21 cellular contexts compared by ENCODE assay signal in the genomic region with DNA sequence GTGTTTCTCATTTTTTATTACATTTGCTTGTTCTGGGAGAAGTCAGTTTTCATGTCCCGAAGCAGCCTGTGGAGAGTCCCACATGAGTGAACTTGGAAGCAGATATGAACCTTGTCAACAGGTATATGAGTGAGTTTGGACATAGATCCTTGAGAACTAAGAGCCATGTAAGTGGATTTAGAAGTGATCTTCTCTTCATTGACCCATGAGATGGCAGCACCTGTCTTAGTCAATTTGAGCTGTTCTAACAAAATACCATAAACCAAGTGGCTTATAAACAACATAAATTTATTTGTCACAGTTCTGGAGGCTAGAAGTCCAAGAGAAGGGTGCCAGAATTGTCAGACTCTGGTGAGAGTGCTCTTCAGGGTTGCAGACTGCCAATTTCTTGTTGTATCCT.
DNase-seq lines count a peak whose midpoint lies in the region; ATAC-seq, FAIRE-seq and TF ChIP-seq lines count a peak whose summit lies in the region.
"Had no signal": no experiment of that assay in that cellular context is flagged by ENCODE, and none has a peak within 500 bp of the region (broad histone marks: within the 10 kb centered on the region; RNA-seq: fewer than 3 reads in every experiment).

No MANE protein-coding gene starts in this region.

- no peaks in the 10 kb centered on the region for H3K36me3 ChIP-seq in GM23338 (ENCODE audit: insufficient read depth)
- no peaks in the 10 kb centered on the region for H3K36me3 ChIP-seq in mesendoderm (ENCODE audit: control insufficient read depth, insufficient read depth, low read length)
- H3K36me3 ChIP-seq: BLaER1 treated with 17β-estradiol and CSF1 and Interleukin-3, amounts not matched to agents 10 nM and 100 nM had no signal

- H3K36me3 Mint-ChIP-seq in GM23338 (ENCODE audit: low read depth) (no peaks in the 10 kb centered on the region), natural killer cell (no peaks in the 10 kb centered on the region)
- H3K36me3 Mint-ChIP-seq: CD4-positive, CD25-positive, alpha-beta regulatory T cell; IgD-negative memory B cell had no signal

- no peak overlapping the region for H2BK120ac ChIP-seq in mesendoderm (ENCODE audit: low read depth, low read length)

- ATAC-seq in GM23338 (no peak), natural killer cell (no peak), HG02798 (IDR thresholded peaks at IDR 0.05; ENCODE audit: poor library complexity, unreplicated experiment) (no peak)
- ATAC-seq: HCT116 had no signal

- no peak overlapping the region for H3K9ac ChIP-seq in mesendoderm (ENCODE audit: low read length)
- H3K9ac ChIP-seq: BLaER1 treated with 17β-estradiol and CSF1 and Interleukin-3, amounts not matched to agents 10 nM and 100 nM had no signal

- H3K4me2 ChIP-seq in GM23338 (no peak overlapping the region), mesendoderm (ENCODE audit: low read length) (no peak overlapping the region)
- H3K4me2 ChIP-seq: BLaER1 treated with 17β-estradiol and CSF1 and Interleukin-3, amounts not matched to agents 10 nM and 100 nM had no signal

- no peaks in the 10 kb centered on the region for H4K20me1 ChIP-seq in GM23338 (replicated peaks; ENCODE audit: insufficient read depth)
- H4K20me1 ChIP-seq: BLaER1 treated with 17β-estradiol and CSF1 and Interleukin-3, amounts not matched to agents 10 nM and 100 nM had no signal

- no peak for FAIRE-seq in RCC 7860 (lab: Jason Lieb, UNC)
- FAIRE-seq: G401.6, GM12892, GM19239, H54 had no signal

- no peak overlapping the region for H2BK5ac ChIP-seq in mesendoderm (ENCODE audit: low read length)

- H3K4me3 Mint-ChIP-seq in GM23338: no peak overlapping the region
- no peak overlapping the region for H3K4me3 Mint-ChIP-seq in natural killer cell
- H3K4me3 Mint-ChIP-seq: CD4-positive, CD25-positive, alpha-beta regulatory T cell; IgD-negative memory B cell had no signal

- no peaks in the 10 kb centered on the region for H3K79me1 ChIP-seq in mesendoderm (ENCODE audit: low read length)

- H3K4me1 ChIP-seq in GM23338 (ENCODE audit: insufficient read depth) (no peaks in the 10 kb centered on the region), mesendoderm (ENCODE audit: control insufficient read depth, low read depth, low read length) (no peaks in the 10 kb centered on the region)
- H3K4me1 ChIP-seq: BLaER1 treated with 17β-estradiol and CSF1 and Interleukin-3, amounts not matched to agents 10 nM and 100 nM had no signal

- DNase-seq in NCI-H510A treated with DMSO at 0.1 percent for 48 hours (lab: John Stamatoyannopoulos, UW): peak; percentile 12
- DNase-seq in NCI-H510A (lab: John Stamatoyannopoulos, UW): no peak
- DNase-seq in GM23338 (ENCODE audit: low spot score): peak; percentile 17
- peak; percentile 14 for DNase-seq in RKO (ENCODE audit: low spot score)
- DNase-seq in mesendoderm: peak; percentile 12
- no peak for DNase-seq in RCC 7860 (ENCODE audit: low spot score)
- no peak for DNase-seq in natural killer cell
- DNase-seq: ACHN; Calu3; CD4-positive, CD25-positive, alpha-beta regulatory T cell; DMS 273 treated with DMSO at 0.1 percent for 48 hours; DMS79 treated with DMSO at 0.1 percent for 48 hours; EL had no signal

- no peak overlapping the region for H3K18ac ChIP-seq in mesendoderm (ENCODE audit: low read length)

- H3K9me2 ChIP-seq in GM23338 (ENCODE audit: insufficient read depth): no peaks in the 10 kb centered on the region

- WGBS in mesendoderm (ENCODE audit: extremely low coverage, insufficient coverage, low lambda C conversion rate): no CpG with 5 or more reads among the region's 1 CpG

- H3K79me2 ChIP-seq in GM23338 (replicated peaks; ENCODE audit: insufficient read depth) (no peaks in the 10 kb centered on the region), mesendoderm (ENCODE audit: control insufficient read depth, insufficient read depth, low read length) (no peaks in the 10 kb centered on the region)

- H3K4me3 ChIP-seq in GM23338 (no peak overlapping the region), mesendoderm (ENCODE audit: low read length) (no peak overlapping the region)
- H3K4me3 ChIP-seq: BLaER1 treated with 17β-estradiol and CSF1 and Interleukin-3, amounts not matched to agents 10 nM and 100 nM had no signal

- H3K27me3 Mint-ChIP-seq in GM23338 (ENCODE audit: insufficient read depth, low read depth, poor library complexity) (no peaks in the 10 kb centered on the region), natural killer cell (ENCODE audit: low read depth in 2 of 2) (no peaks in the 10 kb centered on the region)
- H3K27me3 Mint-ChIP-seq: CD4-positive, CD25-positive, alpha-beta regulatory T cell; IgD-negative memory B cell had no signal

- H3K4ac ChIP-seq in mesendoderm (ENCODE audit: low read depth, low read length): no peak overlapping the region

- TF ChIP-seq CTCF in GM23338 (conservative IDR thresholded peaks at IDR 0.05; ENCODE audit: low read depth in 2 of 2) (peak; percentile 29 to 50), natural killer cell (IDR thresholded peaks at IDR 0.05) (no peak)

- H3K9me3 Mint-ChIP-seq in GM23338: no peaks in the 10 kb centered on the region; the same call in 2 of the 3 replicates
- H3K9me3 Mint-ChIP-seq in natural killer cell: peaks cover 6 to 12% of the 10 kb centered on the region in 2 donors

- no peak overlapping the region for H2AFZ ChIP-seq in GM23338

- H3K27ac ChIP-seq in GM23338 (ENCODE audit: low read depth) (no peak overlapping the region), mesendoderm (ENCODE audit: low read depth, low read length) (no peak overlapping the region)
- H3K27ac ChIP-seq: BLaER1 treated with 17β-estradiol and CSF1 and Interleukin-3, amounts not matched to agents 10 nM and 100 nM had no signal

- H3K27me3 ChIP-seq in GM23338 (ENCODE audit: insufficient read depth): no peaks in the 10 kb centered on the region
- H3K27me3 ChIP-seq in mesendoderm (ENCODE audit: insufficient read depth, low read length, poor library complexity): no peaks in the 10 kb centered on the region
- H3K27me3 ChIP-seq: BLaER1 treated with 17β-estradiol and CSF1 and Interleukin-3, amounts not matched to agents 10 nM and 100 nM had no signal

- H3K23ac ChIP-seq in mesendoderm (ENCODE audit: low read length): no peak overlapping the region

- no peak overlapping the region for H2AK5ac ChIP-seq in mesendoderm (ENCODE audit: low read length)

- H3K27ac Mint-ChIP-seq in GM23338 (no peak overlapping the region), natural killer cell (no peak overlapping the region)
- H3K27ac Mint-ChIP-seq: CD4-positive, CD25-positive, alpha-beta regulatory T cell; IgD-negative memory B cell had no signal

- no peaks in the 10 kb centered on the region for H3K4me1 Mint-ChIP-seq in GM23338
- peaks cover 0 to 5% of the 10 kb centered on the region in 2 donors for H3K4me1 Mint-ChIP-seq in natural killer cell
- H3K4me1 Mint-ChIP-seq: CD4-positive, CD25-positive, alpha-beta regulatory T cell; IgD-negative memory B cell had no signal

- no peak overlapping the region for H2BK15ac ChIP-seq in mesendoderm (replicated peaks; ENCODE audit: low read depth)

- H4K5ac ChIP-seq in mesendoderm (ENCODE audit: low read length): no peak overlapping the region

- no peak overlapping the region for H3K56ac ChIP-seq in mesendoderm (ENCODE audit: low read length)

- no peaks in the 10 kb centered on the region for H3F3A ChIP-seq in GM23338 (replicated peaks; ENCODE audit: low read depth)

- no peak overlapping the region for H4K8ac ChIP-seq in mesendoderm (ENCODE audit: low read depth, low read length)

- intact Hi-C loops in natural killer cell (cut with micrococcal nuclease): loop anchor here (10.0 kb wide), 1 partner anchor 401 kb away; no protein-coding TSS in a partner anchor

Comparison
In these comparisons a context has a peak if more than half of its experiments do, and no peak if none do; other contexts are left out.
1. DNase-seq: peak in NCI-H510A treated with DMSO at 0.1 percent for 48 hours (single experiment), GM23338 (single experiment), RKO (single experiment) and mesendoderm (single experiment); none in NCI-H510A (single experiment), RCC 7860 (single experiment) and natural killer cell (single experiment).